7 cellular contexts compared by ENCODE assay signal in genomic region chr6:13485303-13485702, GRCh38. TPM values are rescaled to one million over a fixed set of nuclear protein-coding genes. Genes with fewer than 3 reads are reported as not detected.
A peak's percentile ranks its signal among the peaks of the same experiment; 100 is the strongest.
DNase-seq lines count a peak whose midpoint lies in the region; ATAC-seq and TF ChIP-seq lines count a peak whose summit lies in the region.

No MANE protein-coding gene starts in this region.

- no peak overlapping the region for H3K14ac ChIP-seq in H9 (ENCODE audit: insufficient read depth, low read length)

- H3K27ac ChIP-seq in H9 (ENCODE audit: insufficient read length, low read depth, low read length) (no peak overlapping the region), WERI-Rb-1 (no peak overlapping the region), gastroesophageal sphincter (peak overlapping the region in 3 of 4 donors; percentile 93 to 94 (median 93)), skeletal muscle tissue (ENCODE audit: low read depth, low read length) (peak overlapping the region; percentile 27)

- H3K79me1 ChIP-seq in H9 (ENCODE audit: insufficient read depth, low read depth, low read length, poor library complexity, severe bottlenecking) = no peaks in the 10 kb centered on the region

- H2BK12ac ChIP-seq in H9 (ENCODE audit: insufficient read length, low read depth, low read length) = no peak overlapping the region

- peaks cover 20 to 22% of the 10 kb centered on the region in 2 experiments for H3K4me1 Mint-ChIP-seq in H9

- H4K91ac ChIP-seq in H9 (ENCODE audit: insufficient read length, low read depth, low read length) = no peak overlapping the region

- no CpG with 5 or more reads among the region's 4 CpGs for WGBS in H9 (ENCODE audit: extremely low coverage, insufficient read length, low lambda C conversion rate)
- WGBS in gastroesophageal sphincter (ENCODE audit: low coverage in 1 of 2), 2 donors = 41 to 45% methylated on average over 4 of the region's 4 CpGs

- H3K27me3 ChIP-seq in H9 (ENCODE audit: insufficient read depth, low read length) (peaks cover 23% of the 10 kb centered on the region; the same call in 1 of the 2 replicates), WERI-Rb-1 (ENCODE audit: insufficient read depth, low read depth, severe bottlenecking) (no peaks in the 10 kb centered on the region), gastroesophageal sphincter (no peaks in the 10 kb centered on the region), skeletal muscle tissue (ENCODE audit: control insufficient read depth in 3 of 3, insufficient read depth in 3 of 3, low read length in 3 of 3) (no peaks in the 10 kb centered on the region)

- no peak overlapping the region for H3K23ac ChIP-seq in H9 (ENCODE audit: insufficient read length, low read depth, low read length)

- no peaks in the 10 kb centered on the region for H3K9me3 ChIP-seq in H9 (ENCODE audit: control insufficient read depth, low read depth, low read length)
- no peaks in the 10 kb centered on the region for H3K9me3 ChIP-seq in WERI-Rb-1 (ENCODE audit: severe bottlenecking)
- H3K9me3 ChIP-seq in gastroesophageal sphincter = no peaks in the 10 kb centered on the region
- H3K9me3 ChIP-seq in skeletal muscle tissue (ENCODE audit: control insufficient read depth in 3 of 3, low read length in 3 of 3) = no peaks in the 10 kb centered on the region

- intact Hi-C loops in sciatic nerve (cut with DNase I) = no loop called here

- H4K8ac ChIP-seq in H9 (replicated peaks; ENCODE audit: insufficient read length, low read depth, low read length) = no peak overlapping the region

- no peak overlapping the region for H4K5ac ChIP-seq in H9 (ENCODE audit: insufficient read length, low read depth, low read length)

- H3K36me3 ChIP-seq in WERI-Rb-1 = no peaks in the 10 kb centered on the region; the same call in 1 of the 2 replicates
- H3K36me3 ChIP-seq in gastroesophageal sphincter = peaks cover 0 to 4% of the 10 kb centered on the region in 2 donors
- H3K36me3 ChIP-seq in skeletal muscle tissue (ENCODE audit: control insufficient read depth in 3 of 3, insufficient read depth in 3 of 3, low read length in 3 of 3) = peaks cover 0 to under 1% (median 0%) of the 10 kb centered on the region in 3 donors

- no peak for TF ChIP-seq EP300 in gastroesophageal sphincter (IDR thresholded peaks at IDR 0.05)

- H3K56ac ChIP-seq in H9 (ENCODE audit: insufficient read length, low read depth, low read length) = no peak overlapping the region

- H3K4me3 Mint-ChIP-seq in H9 = peak overlapping the region; percentile 80 to 92

- H3K9me3 Mint-ChIP-seq in H9 = no peaks in the 10 kb centered on the region

- H3K9ac ChIP-seq in H9 (ENCODE audit: extremely low read depth, insufficient read length, low read length) = peak overlapping the region; percentile 17
- peak overlapping the region; percentile 63 to 92 (median 73) for H3K9ac ChIP-seq in skeletal muscle tissue (ENCODE audit: low read depth in 1 of 3, low read length in 3 of 3)

- peak overlapping the region; percentile 74 for H3K4me3 ChIP-seq in WERI-Rb-1 (ENCODE audit: low read depth, low read length)
- peak overlapping the region; percentile 66 to 94 for H3K4me3 ChIP-seq in gastroesophageal sphincter
- H3K4me3 ChIP-seq in skeletal muscle tissue (ENCODE audit: low read length in 3 of 3) = peak overlapping the region; percentile 82 to 93 (median 86)

- H3K4me1 ChIP-seq in H9 (ENCODE audit: insufficient read depth, low read length) = no peaks in the 10 kb centered on the region; the same call in 1 of the 2 replicates
- peaks cover 0 to 61% (median 0%) of the 10 kb centered on the region in 3 donors for H3K4me1 ChIP-seq in gastroesophageal sphincter
- H3K4me1 ChIP-seq in skeletal muscle tissue (ENCODE audit: control insufficient read depth in 3 of 3, insufficient read depth in 3 of 3, low read length in 3 of 3) = peaks cover 32 to 44% (median 40%) of the 10 kb centered on the region in 3 donors

- in situ Hi-C loops in GM13976 (cut with MboI; ENCODE audit: low sequenced_read_pairs, unreplicated experiment) = no loop called here

- H2BK5ac ChIP-seq in H9 (ENCODE audit: insufficient read length, low read length) = no peak overlapping the region

- DNase-seq in H9 = no peak
- no peak for DNase-seq in WERI-Rb-1
- DNase-seq in GM13976 (ENCODE audit: low spot score) = no peak
- DNase-seq in sciatic nerve (ENCODE audit: low spot score) = no peak

- no peak overlapping the region for H3K27ac Mint-ChIP-seq in H9

- H2AFZ ChIP-seq in H9 (ENCODE audit: low read length) = no peak overlapping the region

- H2BK120ac ChIP-seq in H9 (ENCODE audit: low read depth, low read length, poor library complexity, severe bottlenecking) = no peak overlapping the region

- no peak overlapping the region for H3T11ph ChIP-seq in H9 (ENCODE audit: low read length)

- H2AK5ac ChIP-seq in H9 (ENCODE audit: insufficient read length, low read length) = no peak overlapping the region

- H4K20me1 ChIP-seq in H9 (ENCODE audit: control insufficient read depth, insufficient read depth, insufficient read length) = no peaks in the 10 kb centered on the region

- H3K23me2 ChIP-seq in H9 (ENCODE audit: insufficient read length, low read depth, low read length, poor library complexity, severe bottlenecking) = peaks cover 27% of the 10 kb centered on the region

- no peak overlapping the region for H2BK15ac ChIP-seq in H9 (ENCODE audit: low read depth, low read length)

- H3K36me3 Mint-ChIP-seq in H9 (ENCODE audit: insufficient read depth in 1 of 3, low read depth in 3 of 3) = no peaks in the 10 kb centered on the region

- TF ChIP-seq POLR2A in gastroesophageal sphincter (IDR thresholded peaks at IDR 0.05) = no peak

- H3K4ac ChIP-seq in H9 (ENCODE audit: low read depth, low read length) = no peak overlapping the region

- peaks cover 3% of the 10 kb centered on the region; the same call in 1 of the 2 replicates for H3K79me2 ChIP-seq in H9 (ENCODE audit: insufficient read depth, low read length)

- H3K4me2 ChIP-seq in H9 (ENCODE audit: insufficient read depth, insufficient read length, low read length) = peak overlapping the region; percentile 91

- TF ChIP-seq CTCF in H9 (conservative IDR thresholded peaks at IDR 0.05) (no peak), WERI-Rb-1 (IDR thresholded peaks at IDR 0.05; ENCODE audit: low read depth, low read length) (no peak), gastroesophageal sphincter (IDR thresholded peaks at IDR 0.05) (no peak), GM13976 (IDR thresholded peaks at IDR 0.05; ENCODE audit: borderline replicate concordance, control extremely low read depth, extremely low read depth, insufficient read depth, missing control alignments) (no peak)

- H3K18ac ChIP-seq in H9 (ENCODE audit: insufficient read length, low read depth, low read length) = no peak overlapping the region

- ATAC-seq in gastroesophageal sphincter = no peak
- ATAC-seq in HG03280 (IDR thresholded peaks at IDR 0.05; ENCODE audit: unreplicated experiment) = no peak
- ATAC-seq in sciatic nerve = no peak

- H2BK20ac ChIP-seq in H9 (ENCODE audit: low read depth, low read length, poor library complexity, severe bottlenecking) = no peak overlapping the region

- H3K27me3 Mint-ChIP-seq in H9 (ENCODE audit: low read depth) = peaks cover 62% of the 10 kb centered on the region

RNA-seq across cellular contexts. Expression of gene GFOD1, which starts 2.1 kb away (rescaled TPM):
- total RNA-seq in H9 (2021) (6.1 TPM in 2 replicates), gastroesophageal sphincter (10 to 100 TPM; 18.3 to 49.1 (median 29.0) TPM), skeletal muscle tissue (6.3 TPM), sciatic nerve (16.3 TPM)

Comparison
In these comparisons a context has a peak if more than half of its experiments do, and no peak if none do; other contexts are left out.
1. H3K27ac ChIP-seq: peak in gastroesophageal sphincter (3 of 4) and skeletal muscle tissue (single experiment); none in H9 (single experiment) and WERI-Rb-1 (single experiment).
2. Peak in every context shown above with its lines, with median percentiles within 50 percentile points of each other: H3K4me3 ChIP-seq.